ENCODE assay signal across 17 cellular contexts in genomic region chr13:106691251-106691650, GRCh38.
DNase-seq lines count a peak whose midpoint lies in the region; ATAC-seq, FAIRE-seq and TF ChIP-seq lines count a peak whose summit lies in the region.
"Had no signal": no experiment of that assay in that cellular context is flagged by ENCODE, and none has a peak within 500 bp of the region (broad histone marks: within the 10 kb centered on the region; RNA-seq: fewer than 3 reads in every experiment).

No MANE protein-coding gene starts in this region.

- no peak overlapping the region for H3K14ac ChIP-seq in H1 (ENCODE audit: insufficient read length)

- 65 to 73% methylated on average over 7 of the region's 7 CpGs for WGBS in heart right ventricle, 2 donors
- 81% methylated on average over 7 of the region's 7 CpGs; no CpG with 5 or more reads in 1 of the 2 experiments for whole genome bisulfite sequencing in H1 (ENCODE audit: extremely low coverage in 1 of 2, insufficient coverage in 1 of 2, insufficient read length in 1 of 2, insufficient replicate concordance in 2 of 2, low coverage in 1 of 2, low lambda C conversion rate in 2 of 2, missing lambda C conversion rate in 1 of 2), 2 experiments

- TF ChIP-seq RAD21 in H1 (IDR thresholded peaks at IDR 0.05 in 1 of 2, conservative IDR thresholded peaks at IDR 0.05 in 1 of 2; ENCODE audit: low read depth in 2 of 2, low read length in 2 of 2) = no peak

- no peak overlapping the region for H2BK5ac ChIP-seq in H1 (ENCODE audit: low read depth, low read length)

- no peak overlapping the region for H3K9ac ChIP-seq in H1 (replicated peaks in 1 of 4; ENCODE audit: extremely low read depth in 1 of 4, low read depth in 3 of 4, low read length in 3 of 4)
- H3K9ac ChIP-seq: KMS-11 had no signal

- FAIRE-seq in H1 (lab: Jason Lieb, UNC) = no peak
- FAIRE-seq: A204.1 had no signal

- no peak overlapping the region for H3K18ac ChIP-seq in H1 (ENCODE audit: extremely low read depth, low read length)

- peak in 1 of 8 donors; percentile 14 for ATAC-seq in heart right ventricle
- ATAC-seq in lower lobe of right lung = no peak
- ATAC-seq in gastrocnemius medialis = no peak
- ATAC-seq in HG03378 (IDR thresholded peaks at IDR 0.05; ENCODE audit: unreplicated experiment) = no peak
- ATAC-seq: PC-3 had no signal

- no peak overlapping the region for H2BK20ac ChIP-seq in H1 (ENCODE audit: low read length)

- no peak overlapping the region for H2AK5ac ChIP-seq in H1 (ENCODE audit: low read depth, low read length)

- no peak overlapping the region for H4K8ac ChIP-seq in H1 (ENCODE audit: extremely low read depth, insufficient read depth, low read length)

- in situ Hi-C loops in gastrocnemius medialis (cut with MboI; ENCODE audit: low sequenced_read_pairs in 4 of 4) = no loop called here

- no peak for TF ChIP-seq CTCF in heart right ventricle (IDR thresholded peaks at IDR 0.05)
- no peak for TF ChIP-seq CTCF in right atrium auricular region (IDR thresholded peaks at IDR 0.05)
- no peak for TF ChIP-seq CTCF in H1 (IDR thresholded peaks at IDR 0.05; ENCODE audit: control extremely low read depth in 1 of 3, insufficient read depth in 1 of 3, low read depth in 1 of 3, low read length in 3 of 3)
- no peak for TF ChIP-seq CTCF in lower lobe of right lung (IDR thresholded peaks at IDR 0.05)
- no peak for TF ChIP-seq CTCF in gastrocnemius medialis (IDR thresholded peaks at IDR 0.05 in 4 of 5, conservative IDR thresholded peaks at IDR 0.05 in 1 of 5)

- no peak overlapping the region for H3K56ac ChIP-seq in H1 (replicated peaks; ENCODE audit: insufficient read length, low read depth, low read length)

- no peak overlapping the region for H4K91ac ChIP-seq in H1 (replicated peaks; ENCODE audit: insufficient read length, low read length)

- TF ChIP-seq POLR2A in H1 (IDR thresholded peaks at IDR 0.05; ENCODE audit: control extremely low read depth in 1 of 2, low read depth in 2 of 2, low read length in 2 of 2) (no peak), gastrocnemius medialis (IDR thresholded peaks at IDR 0.05) (no peak)

- H3K79me2 ChIP-seq in H1 (ENCODE audit: control insufficient read depth in 1 of 2, insufficient read depth in 2 of 2, low read length in 2 of 2) = no peaks in the 10 kb centered on the region

- no peaks in the 10 kb centered on the region for H3K23me2 ChIP-seq in H1 (ENCODE audit: low read depth, low read length)

- TF ChIP-seq EP300 in H1 (IDR thresholded peaks at IDR 0.05; ENCODE audit: borderline replicate concordance in 1 of 2, low read depth in 2 of 2, low read length in 2 of 2) = no peak

- no peaks in the 10 kb centered on the region for H4K20me1 ChIP-seq in H1 (replicated peaks in 1 of 2; ENCODE audit: control insufficient read depth in 1 of 2, insufficient read depth in 2 of 2, low read length in 2 of 2)

- no peaks in the 10 kb centered on the region for H3K27me3 ChIP-seq in heart right ventricle
- no peaks in the 10 kb centered on the region for H3K27me3 ChIP-seq in right atrium auricular region
- H3K27me3 ChIP-seq in H1 (replicated peaks in 1 of 4; ENCODE audit: control insufficient read depth in 3 of 4, extremely low read depth in 1 of 4, insufficient read depth in 3 of 4, low read length in 3 of 4) = no peaks in the 10 kb centered on the region
- H3K27me3 ChIP-seq in lower lobe of right lung (ENCODE audit: low read depth) = no peaks in the 10 kb centered on the region
- H3K27me3 ChIP-seq in gastrocnemius medialis = no peaks in the 10 kb centered on the region

- no peaks in the 10 kb centered on the region for H3K79me1 ChIP-seq in H1 (ENCODE audit: low read depth, low read length)

- intact Hi-C loops in heart right ventricle (cut with DNase I) = loop anchor here in 2 of 10 donors (10.0 kb wide), 3 partner anchors 126 to 444 kb away; partner anchors contain the start of gene ARGLU1 (in 1 of the 2)
- intact Hi-C loops in lower lobe of right lung (cut with DNase I) = no loop called here
- intact Hi-C loops in gastrocnemius medialis (cut with DNase I; ENCODE audit: low total_unique reads) = no loop called here

- H3K9me3 ChIP-seq in heart right ventricle (peaks cover 0 to 5% (median 0%) of the 10 kb centered on the region in 11 donors), right atrium auricular region (peaks cover 0 to 3% of the 10 kb centered on the region in 2 donors), H1 (ENCODE audit: insufficient read depth in 2 of 2, low read depth in 1 of 2, low read length in 1 of 2) (no peaks in the 10 kb centered on the region), lower lobe of right lung (no peaks in the 10 kb centered on the region), gastrocnemius medialis (no peaks in the 10 kb centered on the region)

- CTCF ChIA-PET in H1 (lab: Charles Lee; ENCODE audit: partially characterized antibody) = interaction anchor here (1.3 kb wide), 1 partner anchor 7 kb away, joined by 3 read pairs; no protein-coding TSS in a partner anchor

- no peak overlapping the region for H4K5ac ChIP-seq in H1 (ENCODE audit: insufficient read length, low read depth, low read length)

- peak overlapping the region in 8 of 10 donors; percentile 8 to 74 (median 46) for H3K27ac ChIP-seq in heart right ventricle
- H3K27ac ChIP-seq in right atrium auricular region = peak overlapping the region in 1 of 2 donors; percentile 23
- H3K27ac ChIP-seq in H1 (ENCODE audit: low read depth, low read length) = no peak overlapping the region
- H3K27ac ChIP-seq in lower lobe of right lung = peak overlapping the region; percentile 18
- H3K27ac ChIP-seq in gastrocnemius medialis = peak overlapping the region in 3 of 4 donors; percentile 34 to 63 (median 42)
- H3K27ac ChIP-seq: KMS-11 had no signal

- no peak overlapping the region for H2BK120ac ChIP-seq in H1 (replicated peaks; ENCODE audit: low read depth, low read length)

- H2AFZ ChIP-seq in H1 (ENCODE audit: low read length) = peak overlapping the region; percentile 30; the same call in 1 of the 2 replicates

- no peak overlapping the region for H3K4me2 ChIP-seq in H1 (ENCODE audit: insufficient read depth in 1 of 2, low read depth in 2 of 2, low read length in 2 of 2)
- H3K4me2 ChIP-seq: KMS-11 had no signal

- no peak overlapping the region for H3K4ac ChIP-seq in H1 (replicated peaks; ENCODE audit: insufficient read length, low read depth, low read length)

- H2BK12ac ChIP-seq in H1 (ENCODE audit: low read depth, low read length) = no peak overlapping the region

- no peak overlapping the region for H2BK15ac ChIP-seq in H1 (ENCODE audit: low read length)

- no peak for DNase-seq in heart right ventricle
- DNase-seq in right atrium auricular region (ENCODE audit: low spot score) = no peak
- no peak for DNase-seq in H1 (ENCODE audit: low read depth in 1 of 2, low spot score in 2 of 2)
- DNase-seq in lower lobe of right lung = no peak
- DNase-seq in gastrocnemius medialis = no peak
- no peak for DNase-seq in inferior parietal cortex (ENCODE audit: extremely low spot score)
- DNase-seq in stimulated activated CD4-positive, alpha-beta T cell treated with anti-CD3 and anti-CD28 coated beads, Interleukin-2, amount 100 ng/mL, for 48 hours = no peak
- DNase-seq: C1 segment of cervical spinal cord; H7; NCI-H1092 treated with DMSO at 0.1 percent for 48 hours; NCI-H187 treated with DMSO at 0.1 percent for 48 hours; NCI-H526 treated with DMSO at 0.1 percent for 48 hours; NK-92 treated with Interleukin-12 subunit alpha and Interleukin-12 subunit beta, amount 100 ng/mL, for 24 hours; PC-3 had no signal

- no peak overlapping the region for H3K23ac ChIP-seq in H1 (ENCODE audit: insufficient read length)

- H3K4me3 ChIP-seq in heart right ventricle = no peak overlapping the region
- H3K4me3 ChIP-seq in right atrium auricular region = no peak overlapping the region
- H3K4me3 ChIP-seq in H1 (ENCODE audit: extremely low read depth in 1 of 4, insufficient read depth in 2 of 4, low read depth in 3 of 4, low read length in 4 of 4) = no peak overlapping the region
- no peak overlapping the region for H3K4me3 ChIP-seq in lower lobe of right lung
- H3K4me3 ChIP-seq in gastrocnemius medialis = no peak overlapping the region

- no peaks in the 10 kb centered on the region for H3K36me3 ChIP-seq in heart right ventricle
- no peaks in the 10 kb centered on the region for H3K36me3 ChIP-seq in right atrium auricular region
- no peaks in the 10 kb centered on the region for H3K36me3 ChIP-seq in H1 (ENCODE audit: control insufficient read depth in 2 of 4, insufficient read depth in 4 of 4, low read length in 3 of 4)
- no peaks in the 10 kb centered on the region for H3K36me3 ChIP-seq in lower lobe of right lung
- H3K36me3 ChIP-seq in gastrocnemius medialis = no peaks in the 10 kb centered on the region

- POLR2A ChIA-PET in H1 (lab: Charles Lee; ENCODE audit: partially characterized antibody) = no interaction called here

- H3K4me1 ChIP-seq in heart right ventricle (peaks cover 0 to 24% (median 6%) of the 10 kb centered on the region in 9 donors), right atrium auricular region (no peaks in the 10 kb centered on the region), H1 (replicated peaks in 1 of 4; ENCODE audit: control insufficient read depth in 3 of 4, insufficient read depth in 4 of 4, low read length in 3 of 4) (0 out of 7 replicates have a peak, but pooled peaks cover 0 to 4% (median 0%) of the 10 kb centered on the region in 4 experiments), lower lobe of right lung (peaks cover 12% of the 10 kb centered on the region), gastrocnemius medialis (no peaks in the 10 kb centered on the region)

TF ChIP-seq in H1, 55 proteins besides CTCF, POLR2A, EP300 and RAD21:
- no peak for TF ChIP-seq RFX5 (IDR thresholded peaks at IDR 0.05; ENCODE audit: borderline replicate concordance, low read depth, low read length)
- TF ChIP-seq MAX (IDR thresholded peaks at IDR 0.05) = no peak
- TF ChIP-seq BCL11A (IDR thresholded peaks at IDR 0.05; ENCODE audit: low read depth in 2 of 2, low read length in 2 of 2) = no peak
- TF ChIP-seq TCF12 (IDR thresholded peaks at IDR 0.05; ENCODE audit: low read depth, low read length) = no peak
- TF ChIP-seq CHD1 (IDR thresholded peaks at IDR 0.05; ENCODE audit: low read depth, low read length) = no peak
- TF ChIP-seq POLR2AphosphoS5 (IDR thresholded peaks at IDR 0.05; ENCODE audit: low read depth, low read length) = no peak
- no peak for TF ChIP-seq ASH2L (IDR thresholded peaks at IDR 0.05; ENCODE audit: low read length)
- no peak for TF ChIP-seq POU5F1 (IDR thresholded peaks at IDR 0.05; ENCODE audit: low read depth, low read length)
